8 cellular contexts compared by ENCODE assay signal in the genomic region with DNA sequence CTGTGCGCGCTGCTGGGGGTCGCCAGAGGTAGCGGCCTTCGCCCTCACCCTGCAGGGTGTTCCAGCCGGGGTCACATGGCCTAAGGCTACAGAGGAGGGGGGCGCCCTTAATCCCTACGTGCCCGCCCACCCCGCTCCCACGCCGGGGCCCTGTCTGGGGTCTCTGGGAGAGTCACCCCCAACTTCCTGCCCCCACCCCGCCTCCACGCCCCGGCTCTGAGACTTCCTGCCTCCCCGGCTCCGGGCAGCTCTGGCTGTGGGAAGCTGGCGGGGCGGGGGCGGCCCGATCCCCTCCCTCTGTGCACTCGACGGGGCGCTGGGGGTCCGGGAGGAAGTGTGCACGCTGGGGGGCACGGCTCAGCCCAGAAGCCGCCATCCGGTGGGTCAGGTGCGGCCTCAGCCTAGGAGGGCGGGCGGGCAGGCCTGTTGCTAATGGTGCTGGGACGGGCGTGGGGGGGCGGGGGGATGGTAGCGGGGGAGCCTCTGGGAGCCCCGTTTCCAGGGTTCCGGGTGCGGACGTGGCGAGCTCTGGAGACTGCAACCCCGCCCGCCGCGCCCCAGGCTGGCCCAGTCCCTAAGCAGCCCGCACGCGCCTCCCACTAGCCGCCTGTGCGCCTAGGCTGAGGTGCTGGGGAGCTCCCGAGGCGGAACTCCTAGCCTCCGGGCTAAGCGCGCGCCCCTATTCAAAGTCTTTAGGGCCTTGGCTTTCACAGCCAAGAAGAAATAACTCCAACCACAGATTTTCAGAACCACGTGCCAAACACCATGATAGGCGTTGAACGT.
DNase-seq lines count a peak whose midpoint lies in the region; ATAC-seq, FAIRE-seq and TF ChIP-seq lines count a peak whose summit lies in the region.

No MANE protein-coding gene starts in this region.

- H3K9ac ChIP-seq in BLaER1 treated with 17β-estradiol and CSF1 and Interleukin-3, amounts not matched to agents 10 nM and 100 nM, result peak overlapping the region in 10 of 11 experiments; percentile 49 to 81 (median 72); a peak in 20 of 22 replicates

- no peaks in the 10 kb centered on the region for H3K9me3 ChIP-seq in BLaER1 treated with 17β-estradiol and CSF1 and Interleukin-3, amounts not matched to agents 10 nM and 100 nM (replicated peaks in 1 of 11)
- no peaks in the 10 kb centered on the region for H3K9me3 ChIP-seq in MG63
- H3K9me3 ChIP-seq in right lobe of liver, result no peaks in the 10 kb centered on the region
- no peaks in the 10 kb centered on the region for H3K9me3 ChIP-seq in tibial artery

- DNase-seq in MG63, result no peak
- peak; percentile 20 for DNase-seq in central memory CD4-positive, alpha-beta T cell
- peak in 1 of 3 donors; percentile 72 for DNase-seq in right lobe of liver
- no peak for DNase-seq in tibial artery
- no peak for DNase-seq in NCI-H2227 treated with DMSO at 0.1 percent for 48 hours (lab: John Stamatoyannopoulos, UW)
- DNase-seq in GM12892 (ENCODE audit: insufficient read length), result no peak
- DNase-seq in T-helper 9 cell, result no peak

- peaks cover 44 to 95% (median 79%) of the 10 kb centered on the region in 10 experiments for H3K4me1 ChIP-seq in BLaER1 treated with 17β-estradiol and CSF1 and Interleukin-3, amounts not matched to agents 10 nM and 100 nM
- H3K4me1 ChIP-seq in right lobe of liver (peaks cover 0 to 11% (median under 1%) of the 10 kb centered on the region in 4 donors), tibial artery (peaks cover 0 to 42% (median 37%) of the 10 kb centered on the region in 4 donors)

- intact Hi-C loops in right lobe of liver (cut with DNase I) (no loop called here), tibial artery (cut with DNase I; ENCODE audit: low total_unique reads) (loop anchor here (5.0 to 10.0 kb wide), 2 partner anchors 38 to 515 kb away; a partner anchor contains a TSS)

- TF ChIP-seq POLR2A in right lobe of liver (IDR thresholded peaks at IDR 0.05) (no peak), GM12892 (IDR thresholded peaks at IDR 0.05; ENCODE audit: low read depth, low read length) (no peak)

- peak overlapping the region in 10 of 11 experiments; percentile 47 to 86 (median 76); a peak in 20 of 22 replicates for H3K27ac ChIP-seq in BLaER1 treated with 17β-estradiol and CSF1 and Interleukin-3, amounts not matched to agents 10 nM and 100 nM
- H3K27ac ChIP-seq in right lobe of liver (no peak overlapping the region), tibial artery (peak overlapping the region; percentile 75 to 81)

- no peaks in the 10 kb centered on the region for H3K36me3 ChIP-seq in BLaER1 treated with 17β-estradiol and CSF1 and Interleukin-3, amounts not matched to agents 10 nM and 100 nM
- no peaks in the 10 kb centered on the region; the same call in 1 of the 2 replicates for H3K36me3 ChIP-seq in MG63
- H3K36me3 ChIP-seq in right lobe of liver, result no peaks in the 10 kb centered on the region
- no peaks in the 10 kb centered on the region for H3K36me3 ChIP-seq in tibial artery

- H3K4me3 ChIP-seq in BLaER1 treated with 17β-estradiol and CSF1 and Interleukin-3, amounts not matched to agents 10 nM and 100 nM, result peak overlapping the region; percentile 24 to 75 (median 63); a peak in 19 of 20 replicates
- H3K4me3 ChIP-seq in MG63 (peak overlapping the region; percentile 21), right lobe of liver (peak overlapping the region in 1 of 3 donors; percentile 27), tibial artery (peak overlapping the region; percentile 39 to 46)

- no peaks in the 10 kb centered on the region for H4K20me1 ChIP-seq in BLaER1 treated with 17β-estradiol and CSF1 and Interleukin-3, amounts not matched to agents 10 nM and 100 nM

- ATAC-seq in right lobe of liver, result peak; percentile 37 to 52 (median 46)

- TF ChIP-seq CTCF in right lobe of liver (IDR thresholded peaks at IDR 0.05), result no peak
- no peak for TF ChIP-seq CTCF in tibial artery (IDR thresholded peaks at IDR 0.05)

- no peak for FAIRE-seq in GM12892 (lab: Jason Lieb, UNC)

- WGBS in right lobe of liver (ENCODE audit: insufficient coverage, low coverage, low lambda C conversion rate, missing lambda C conversion rate), result 43% methylated on average over 16 of the region's 59 CpGs

- peaks cover 0 to 18% (median 0%) of the 10 kb centered on the region in 11 experiments; a peak in 4 of 22 replicates for H3K27me3 ChIP-seq in BLaER1 treated with 17β-estradiol and CSF1 and Interleukin-3, amounts not matched to agents 10 nM and 100 nM
- H3K27me3 ChIP-seq in MG63, result no peaks in the 10 kb centered on the region
- peaks cover 0 to 5% of the 10 kb centered on the region in 2 donors for H3K27me3 ChIP-seq in right lobe of liver
- no peaks in the 10 kb centered on the region for H3K27me3 ChIP-seq in tibial artery

- H3K4me2 ChIP-seq in BLaER1 treated with 17β-estradiol and CSF1 and Interleukin-3, amounts not matched to agents 10 nM and 100 nM, result peak overlapping the region; percentile 96 to 100 (median 99)

Comparison
In these comparisons a context has a peak if more than half of its experiments do, and no peak if none do; other contexts are left out.
1. H3K27ac ChIP-seq: peak in BLaER1 treated with 17β-estradiol and CSF1 and Interleukin-3, amounts not matched to agents 10 nM and 100 nM (10 of 11) and tibial artery (2 of 2); none in right lobe of liver (0 of 3).